8 cellular contexts compared by ENCODE assay signal in the genomic region with DNA sequence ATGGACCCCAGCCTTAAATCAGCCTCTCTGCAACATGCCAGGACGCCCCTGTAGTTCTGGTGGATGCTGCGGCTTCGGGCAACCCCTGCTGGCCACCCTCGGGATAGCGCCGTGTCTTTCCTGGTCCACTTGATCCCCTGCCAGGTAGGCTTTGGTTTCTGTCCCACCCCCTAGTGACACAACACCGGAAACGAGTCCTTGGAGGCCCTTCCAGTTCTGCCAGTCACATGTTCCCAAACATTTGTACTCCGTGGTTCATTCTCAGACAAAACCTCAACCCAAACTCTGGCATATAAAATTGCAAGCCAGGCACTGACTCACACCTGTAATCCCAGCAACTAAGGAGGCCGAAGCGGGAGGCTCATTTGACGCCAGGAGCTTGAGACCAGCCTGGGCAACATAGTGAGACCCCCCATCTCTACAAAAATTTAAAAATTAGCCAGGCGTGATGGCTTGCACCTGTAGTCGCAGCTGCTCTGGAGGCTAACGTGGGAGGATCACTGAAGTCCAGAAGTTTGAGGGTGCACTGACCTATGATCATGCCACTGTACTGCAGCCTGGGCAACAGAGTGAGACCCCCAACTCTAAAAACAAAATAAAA. TPM values are rescaled to one million over a fixed set of nuclear protein-coding genes. Genes with fewer than 3 reads are reported as not detected.
DNase-seq lines count a peak whose midpoint lies in the region; TF ChIP-seq lines count a peak whose summit lies in the region.

No MANE protein-coding gene starts in this region.

- peaks cover 7% of the 10 kb centered on the region for H3K27me3 Mint-ChIP-seq in Caco-2 (ENCODE audit: insufficient read depth, unreplicated experiment)

- H3K4me1 ChIP-seq in Caco-2 (0 out of 2 replicates have a peak, but pooled peaks cover 4% of the 10 kb centered on the region), HEK293 (ENCODE audit: control insufficient read depth, insufficient read depth, low read length) (no peaks in the 10 kb centered on the region)

- BruUV-seq in Caco-2 (replicated peaks; lab: Mats Ljungman, UMichigan) = no TSS peak

- H3K9me3 Mint-ChIP-seq in Caco-2 (ENCODE audit: unreplicated experiment) = no peaks in the 10 kb centered on the region

- H3K4me3 ChIP-seq in Caco-2 (ENCODE audit: low read depth, low read length) (no peak overlapping the region), HEK293 (ENCODE audit: low read depth, low read length) (no peak overlapping the region), lower leg skin (ENCODE audit: low read depth, poor library complexity, severe bottlenecking) (no peak overlapping the region)

- TF ChIP-seq CTCF in Caco-2 (IDR thresholded peaks at IDR 0.05; ENCODE audit: insufficient read depth in 1 of 2, low read depth in 1 of 2, low read length in 1 of 2, severe bottlenecking in 1 of 2, unreplicated experiment in 1 of 2) (peak; percentile 64 to 70), HEK293 (tag by site-specific recombination; IDR thresholded peaks at IDR 0.05) (peak; percentile 79), lower leg skin (IDR thresholded peaks at IDR 0.05) (peak in 1 of 3 donors; percentile 61)

- no peaks in the 10 kb centered on the region for H3K36me3 ChIP-seq in Caco-2 (ENCODE audit: control insufficient read depth, insufficient read depth, low read length)
- H3K36me3 ChIP-seq in HEK293 (ENCODE audit: control insufficient read depth in 2 of 2, insufficient read depth in 1 of 2, low read length in 2 of 2) = no peaks in the 10 kb centered on the region

- H3K9me3 ChIP-seq in Caco-2 (no peaks in the 10 kb centered on the region), HEK293 (ENCODE audit: control insufficient read depth, insufficient read depth, low read depth, low read length) (no peaks in the 10 kb centered on the region)

- DNase-seq in Caco-2 (peak; percentile 81 to 86), NCI-H226 (peak; percentile 68), dedifferentiated amniotic fluid mesenchymal stem cell (ENCODE audit: extremely low spot score) (peak; percentile 52), lower leg skin (ENCODE audit: low spot score in 2 of 2) (peak; percentile 83 to 97), NOMO-1 (lab: John Stamatoyannopoulos, UW; ENCODE audit: unreplicated experiment in 2 of 2) (no peak)
- peak; percentile 67 for DNase-seq in activated CD4-positive, alpha-beta T cell treated with anti-CD3 and anti-CD28 coated beads, Interleukin-2, amount 50 U/mL, for 1 hour
- DNase-seq in stimulated activated CD8-positive, alpha-beta memory T cell treated with anti-CD3 and anti-CD28 coated beads, Interleukin-12 subunit alpha, Interleukin-12 subunit beta, amount 100 ng/mL, for 4 hours (ENCODE audit: low read depth) = peak; percentile 25

- no peak overlapping the region for H3K4me3 Mint-ChIP-seq in Caco-2 (ENCODE audit: unreplicated experiment)

- intact Hi-C loops in Caco-2 (cut with micrococcal nuclease; ENCODE audit: unreplicated experiment) (loop anchor here (1.0 kb wide), 1 partner anchor 50 kb away; no protein-coding TSS in a partner anchor), lower leg skin (cut with DNase I; ENCODE audit: low total_unique reads) (no loop called here)

- H3K4me1 Mint-ChIP-seq in Caco-2 (ENCODE audit: low read depth, unreplicated experiment) = no peaks in the 10 kb centered on the region

- 24 to 33% methylated on average over 15 of the region's 15 CpGs for WGBS in lower leg skin, 2 donors

- H3K27ac Mint-ChIP-seq in Caco-2 (ENCODE audit: unreplicated experiment) = no peak overlapping the region

- no peak for TF ChIP-seq POLR2A in lower leg skin (IDR thresholded peaks at IDR 0.05)

- CTCF ChIA-PET in Caco-2 (lab: Charles Lee) = interaction anchor here (1.0 kb wide), 1 partner anchor 106 kb away, joined by 4 read pairs; no protein-coding TSS in a partner anchor
- CTCF ChIA-PET in HEK293 (lab: Yijun Ruan, JAX) = interaction anchor here (0.5 to 2.2 kb wide), 23 partner anchors 9 to 1530 kb away, joined by 3 to 41 read pairs (median 3); no protein-coding TSS in a partner anchor

- no peak overlapping the region for H3K27ac ChIP-seq in HEK293 (ENCODE audit: extremely low read depth, low read depth, low read length)

- no peaks in the 10 kb centered on the region for H3K36me3 Mint-ChIP-seq in Caco-2 (ENCODE audit: insufficient read depth, unreplicated experiment)

- no peaks in the 10 kb centered on the region; the same call in 1 of the 2 replicates for H3K27me3 ChIP-seq in Caco-2 (replicated peaks; ENCODE audit: control insufficient read depth, insufficient read depth, low read length)

- POLR2A ChIA-PET in Caco-2 (lab: Charles Lee) (no interaction called here), HEK293 (lab: Yijun Ruan, JAX) (no interaction called here)

TF ChIP-seq in HEK293, 187 proteins besides CTCF, POLR2A, EP300 and RAD21 (continues in another document):
- TF ChIP-seq KLF8 (tag by site-specific recombination; IDR thresholded peaks at IDR 0.05) (peak; percentile 50; the same call in 1 of the 2 replicates), REPIN1 (tag by site-specific recombination; IDR thresholded peaks at IDR 0.05; ENCODE audit: low read depth) (no peak), SP7 (tag by site-specific recombination; IDR thresholded peaks at IDR 0.05) (peak; percentile 48), ZEB2 (tag by site-specific recombination; IDR thresholded peaks at IDR 0.05) (0 out of 2 replicates have a peak, but pooled peaks have one; percentile 52), ZIC2 (tag by site-specific recombination; IDR thresholded peaks at IDR 0.05) (peak; percentile 72), ZBTB21 (tag by site-specific recombination; IDR thresholded peaks at IDR 0.05) (no peak), ZNF514 (tag by site-specific recombination; IDR thresholded peaks at IDR 0.05) (no peak), GLIS2 (tag by site-specific recombination; IDR thresholded peaks at IDR 0.05) (peak; percentile 48), MZF1 (tag by site-specific recombination; IDR thresholded peaks at IDR 0.05; ENCODE audit: borderline replicate concordance) (no peak; the same call in 1 of the 2 replicates), ZNF24 (tag by site-specific recombination; IDR thresholded peaks at IDR 0.05) (0 out of 2 replicates have a peak, but pooled peaks have one; percentile 30), ZNF423 (tag by site-specific recombination; IDR thresholded peaks at IDR 0.05) (no peak), OVOL3 (tag by site-specific recombination; IDR thresholded peaks at IDR 0.05) (no peak), ZFP37 (tag by site-specific recombination; IDR thresholded peaks at IDR 0.05) (no peak), ZNF404 (tag by site-specific recombination; IDR thresholded peaks at IDR 0.05) (no peak), ZNF670 (tag by site-specific recombination; IDR thresholded peaks at IDR 0.05; ENCODE audit: low read depth) (no peak), ZNF138 (tag by site-specific recombination; IDR thresholded peaks at IDR 0.05; ENCODE audit: borderline replicate concordance) (no peak), ZNF174 (tag by site-specific recombination; IDR thresholded peaks at IDR 0.05) (no peak), ZNF654 (tag by site-specific recombination; IDR thresholded peaks at IDR 0.05; ENCODE audit: low read depth) (peak; percentile 83)
- TF ChIP-seq, protein P1, sequence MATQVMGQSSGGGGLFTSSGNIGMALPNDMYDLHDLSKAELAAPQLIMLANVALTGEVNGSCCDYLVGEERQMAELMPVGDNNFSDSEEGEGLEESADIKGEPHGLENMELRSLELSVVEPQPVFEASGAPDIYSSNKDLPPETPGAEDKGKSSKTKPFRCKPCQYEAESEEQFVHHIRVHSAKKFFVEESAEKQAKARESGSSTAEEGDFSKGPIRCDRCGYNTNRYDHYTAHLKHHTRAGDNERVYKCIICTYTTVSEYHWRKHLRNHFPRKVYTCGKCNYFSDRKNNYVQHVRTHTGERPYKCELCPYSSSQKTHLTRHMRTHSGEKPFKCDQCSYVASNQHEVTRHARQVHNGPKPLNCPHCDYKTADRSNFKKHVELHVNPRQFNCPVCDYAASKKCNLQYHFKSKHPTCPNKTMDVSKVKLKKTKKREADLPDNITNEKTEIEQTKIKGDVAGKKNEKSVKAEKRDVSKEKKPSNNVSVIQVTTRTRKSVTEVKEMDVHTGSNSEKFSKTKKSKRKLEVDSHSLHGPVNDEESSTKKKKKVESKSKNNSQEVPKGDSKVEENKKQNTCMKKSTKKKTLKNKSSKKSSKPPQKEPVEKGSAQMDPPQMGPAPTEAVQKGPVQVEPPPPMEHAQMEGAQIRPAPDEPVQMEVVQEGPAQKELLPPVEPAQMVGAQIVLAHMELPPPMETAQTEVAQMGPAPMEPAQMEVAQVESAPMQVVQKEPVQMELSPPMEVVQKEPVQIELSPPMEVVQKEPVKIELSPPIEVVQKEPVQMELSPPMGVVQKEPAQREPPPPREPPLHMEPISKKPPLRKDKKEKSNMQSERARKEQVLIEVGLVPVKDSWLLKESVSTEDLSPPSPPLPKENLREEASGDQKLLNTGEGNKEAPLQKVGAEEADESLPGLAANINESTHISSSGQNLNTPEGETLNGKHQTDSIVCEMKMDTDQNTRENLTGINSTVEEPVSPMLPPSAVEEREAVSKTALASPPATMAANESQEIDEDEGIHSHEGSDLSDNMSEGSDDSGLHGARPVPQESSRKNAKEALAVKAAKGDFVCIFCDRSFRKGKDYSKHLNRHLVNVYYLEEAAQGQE (tag by site-specific recombination; IDR thresholded peaks at IDR 0.05) = no peak

RNA-seq across cellular contexts. Expression of a gene that starts 37.0 kb away (rescaled TPM):
- total RNA-seq in Caco-2 (2022) (not detected in 2 replicates), lower leg skin (10 to 100 TPM; 39.3 to 59.3 (median 50.9) TPM)

RNA-seq across cellular contexts. Expression of a gene that starts 42.0 kb away (rescaled TPM):
- not detected in 2 replicates for total RNA-seq in Caco-2 (2022)
- total RNA-seq in lower leg skin = 1 to 10 TPM; 1.5 to 5.0 (median 3.4) TPM

RNA-seq across cellular contexts. Expression of a gene that starts 51.0 kb away (rescaled TPM):
- total RNA-seq in Caco-2 (2022) = 0.23 TPM in 1 of 2 replicates, not detected in the other
- 1 to 10 TPM in 2 of 4 donors, under 1 TPM in 1, not detected in 1; 0.38 to 4.3 (median 1.9) TPM for total RNA-seq in lower leg skin

Comparison
In these comparisons a context has a peak if more than half of its experiments do, and no peak if none do; other contexts are left out.
1. DNase-seq: peak in Caco-2 (2 of 2), NCI-H226 (single experiment), activated CD4-positive, alpha-beta T cell treated with anti-CD3 and anti-CD28 coated beads, Interleukin-2, amount 50 U/mL, for 1 hour (single experiment), dedifferentiated amniotic fluid mesenchymal stem cell (single experiment), lower leg skin (2 of 2) and stimulated activated CD8-positive, alpha-beta memory T cell treated with anti-CD3 and anti-CD28 coated beads, Interleukin-12 subunit alpha, Interleukin-12 subunit beta, amount 100 ng/mL, for 4 hours (single experiment); none in NOMO-1 (0 of 2).
2. RNA of a gene that starts 37.0 kb away (total RNA-seq): 39.3 to 59.3 TPM in lower leg skin; not detected in Caco-2; every median in the first group is over 10 times any median in the second.